In genomic region chr20:3930265-3931206, GRCh38 we compare ENCODE assay signal across 10 cellular contexts. TPM values are rescaled to one million over a fixed set of nuclear protein-coding genes. Genes with fewer than 3 reads are reported as not detected.
DNase-seq lines count a peak whose midpoint lies in the region; ATAC-seq and TF ChIP-seq lines count a peak whose summit lies in the region.
"Had no signal": no experiment of that assay in that cellular context is flagged by ENCODE, and none has a peak within 500 bp of the region (broad histone marks: within the 10 kb centered on the region; RNA-seq: fewer than 3 reads in every experiment).

No MANE protein-coding gene starts in this region.

- peaks cover 14% of the 10 kb centered on the region for H3K36me3 ChIP-seq in thymus (ENCODE audit: control insufficient read depth, insufficient read depth)

- H3K4me3 Mint-ChIP-seq in T-cell (peak overlapping the region in 1 of 3 donors; percentile 9), glutamatergic neuron (ENCODE audit: unreplicated experiment) (peak overlapping the region; percentile 25)
- H3K4me3 Mint-ChIP-seq: H9 had no signal

- H3K4me1 Mint-ChIP-seq in T-cell (peaks cover 56 to 62% (median 56%) of the 10 kb centered on the region in 3 donors), glutamatergic neuron (ENCODE audit: low read depth, unreplicated experiment) (peaks cover 66% of the 10 kb centered on the region)

- peak overlapping the region; percentile 26 for H3K27ac ChIP-seq in thymus (ENCODE audit: low read depth)

- H3K36me3 Mint-ChIP-seq in activated naive CD4-positive, alpha-beta T cell treated with anti-CD3 and anti-CD28 coated beads, Interleukin-2, amount 50 U/mL, for 72 hours: peaks cover 0 to 7% of the 10 kb centered on the region in 2 donors
- H3K36me3 Mint-ChIP-seq in T-cell: peaks cover 15% of the 10 kb centered on the region
- peaks cover 18% of the 10 kb centered on the region for H3K36me3 Mint-ChIP-seq in glutamatergic neuron (ENCODE audit: unreplicated experiment)

- DNase-seq in activated naive CD4-positive, alpha-beta T cell treated with anti-CD3 and anti-CD28 coated beads, Interleukin-2, amount 50 U/mL, for 72 hours (ENCODE audit: low spot score in 2 of 2): no peak
- no peak for DNase-seq in activated naive CD4-positive, alpha-beta T cell (lab: John Stamatoyannopoulos, UW)
- no peak for DNase-seq in T-cell
- no peak for DNase-seq in glutamatergic neuron
- DNase-seq in HuH-7 (ENCODE audit: low spot score): no peak
- no peak for DNase-seq in NCI-H2196 treated with DMSO at 0.1 percent for 48 hours (lab: John Stamatoyannopoulos, UW; ENCODE audit: unreplicated experiment)
- DNase-seq: H9; stimulated activated CD4-positive, alpha-beta T cell treated with anti-CD3 and anti-CD28 coated beads, Interleukin-15, amount 100 ng/mL, for 24 hours had no signal

- no peak for TF ChIP-seq CTCF in glutamatergic neuron (IDR thresholded peaks at IDR 0.05; ENCODE audit: partially characterized antibody, unreplicated experiment)

- peak overlapping the region; percentile 41 to 76 for H3K27ac Mint-ChIP-seq in activated naive CD4-positive, alpha-beta T cell treated with anti-CD3 and anti-CD28 coated beads, Interleukin-2, amount 50 U/mL, for 72 hours
- peak overlapping the region; percentile 50 to 76 for H3K27ac Mint-ChIP-seq in T-cell
- peak overlapping the region; percentile 77 for H3K27ac Mint-ChIP-seq in glutamatergic neuron (ENCODE audit: unreplicated experiment)

- no peaks in the 10 kb centered on the region for H3K9me3 Mint-ChIP-seq in activated naive CD4-positive, alpha-beta T cell treated with anti-CD3 and anti-CD28 coated beads, Interleukin-2, amount 50 U/mL, for 72 hours
- H3K9me3 Mint-ChIP-seq in T-cell (no peaks in the 10 kb centered on the region), glutamatergic neuron (ENCODE audit: unreplicated experiment) (peaks cover 50% of the 10 kb centered on the region)
- H3K9me3 Mint-ChIP-seq: H9 had no signal

- 91% methylated on average over 6 of the region's 6 CpGs for WGBS in thymus

- no peaks in the 10 kb centered on the region for H3K27me3 ChIP-seq in thymus (ENCODE audit: control insufficient read depth, insufficient read depth)

- CTCF ChIA-PET in T-cell (lab: Charles Lee): interaction anchor here in 1 of 2 donors (0.6 kb wide), 1 partner anchor 11 kb away, joined by 3 read pairs; no protein-coding TSS in a partner anchor

- POLR2A ChIA-PET in T-cell (lab: Charles Lee): interaction anchor here in 1 of 2 donors (0.5 kb wide), 1 partner anchor 73 kb away, joined by 8 read pairs; no protein-coding TSS in a partner anchor

- H3K9me3 ChIP-seq in thymus (ENCODE audit: control insufficient read depth): no peaks in the 10 kb centered on the region

- H3K4me3 ChIP-seq in thymus (ENCODE audit: low read length): no peak overlapping the region

- H3K4me1 ChIP-seq in thymus (ENCODE audit: control insufficient read depth, insufficient read depth, low read length): peaks cover 5% of the 10 kb centered on the region

- H3K27me3 Mint-ChIP-seq in T-cell (no peaks in the 10 kb centered on the region), glutamatergic neuron (ENCODE audit: unreplicated experiment) (peaks cover 41% of the 10 kb centered on the region)

- ATAC-seq in activated naive CD4-positive, alpha-beta T cell treated with anti-CD3 and anti-CD28 coated beads, Interleukin-2, amount 50 U/mL, for 72 hours: peak in 1 of 2 donors; percentile 7
- ATAC-seq in T-cell (replicated peaks in 1 of 4) (no peak), GM18861 (IDR thresholded peaks at IDR 0.05; ENCODE audit: unreplicated experiment) (no peak)

RNA-seq across cellular contexts. Expression of gene PANK2, which starts 41.3 kb away (rescaled TPM):
- 10 to 100 TPM; 56.0 to 64.7 TPM for total RNA-seq in activated naive CD4-positive, alpha-beta T cell treated with anti-CD3 and anti-CD28 coated beads, Interleukin-2, amount 50 U/mL, for 72 hours
- total RNA-seq in T-cell: 10 to 100 TPM; 45.0 to 67.0 (median 63.6) TPM
- total RNA-seq in glutamatergic neuron (ENCODE audit: unreplicated experiment): 60.3 TPM
- polyA plus RNA-seq in thymus: 40.6 TPM
